In genomic region chr20:39042279-39043150, GRCh38 we compare ENCODE assay signal across 19 cellular contexts.
DNase-seq lines count a peak whose midpoint lies in the region; ATAC-seq and TF ChIP-seq lines count a peak whose summit lies in the region.
"Had no signal": no experiment of that assay in that cellular context is flagged by ENCODE, and none has a peak within 500 bp of the region (broad histone marks: within the 10 kb centered on the region; RNA-seq: fewer than 3 reads in every experiment).

No MANE protein-coding gene starts in this region.

- H2BK120ac ChIP-seq in neuronal stem cell (ENCODE audit: low read depth, low read length), result no peak overlapping the region

- in situ Hi-C loops in Caki2 (cut with HindIII; ENCODE audit: low pct_unique_long_range_greater_than_20kb, low sequenced_read_pairs), result no loop called here

- peaks cover 2% of the 10 kb centered on the region for H3K79me1 ChIP-seq in neuronal stem cell (ENCODE audit: low read depth, low read length)

- intact Hi-C loops in CD14-positive monocyte (cut with micrococcal nuclease), result loop anchor here in 1 of 2 donors (10.0 kb wide), 1 partner anchor 108 kb away; no protein-coding TSS in a partner anchor

- H3K9me3 Mint-ChIP-seq in CD14-positive monocyte, result no peaks in the 10 kb centered on the region
- H3K9me3 Mint-ChIP-seq: activated CD4-positive, alpha-beta T cell treated with anti-CD3 and anti-CD28 coated beads, Interleukin-2, amount 10 ng/mL, durations not matched to agents 7 days and 5 days; activated naive CD8-positive, alpha-beta T cell treated with anti-CD3 and anti-CD28 coated beads, Interleukin-2, amount 10 ng/mL, durations not matched to agents 7 days and 5 days had no signal

- no peak overlapping the region for H3K18ac ChIP-seq in neuronal stem cell (ENCODE audit: low read length)

- H4K91ac ChIP-seq in neuronal stem cell (ENCODE audit: low read depth, low read length, poor library complexity), result no peak overlapping the region

- H2BK15ac ChIP-seq in neuronal stem cell (ENCODE audit: low read length), result no peak overlapping the region

- H3K4ac ChIP-seq in neuronal stem cell (ENCODE audit: low read length), result no peak overlapping the region

- H3K27ac ChIP-seq in neuronal stem cell (replicated peaks; ENCODE audit: low read length), result no peak overlapping the region
- H3K27ac ChIP-seq: HL-60, thoracic aorta had no signal

- no peak overlapping the region for H4K8ac ChIP-seq in neuronal stem cell (ENCODE audit: low read depth, low read length)

- ATAC-seq in esophagus mucosa (peak; percentile 68), GM19463 (IDR thresholded peaks at IDR 0.05; ENCODE audit: unreplicated experiment) (no peak)

- no peak overlapping the region for H3K4me2 ChIP-seq in neuronal stem cell (ENCODE audit: insufficient read depth, low read length, poor library complexity, severe bottlenecking)

- no peaks in the 10 kb centered on the region for H3K4me1 Mint-ChIP-seq in CD14-positive monocyte
- H3K4me1 Mint-ChIP-seq: activated CD4-positive, alpha-beta T cell treated with anti-CD3 and anti-CD28 coated beads, Interleukin-2, amount 10 ng/mL, durations not matched to agents 7 days and 5 days; B cell had no signal

- no peak overlapping the region for H2BK5ac ChIP-seq in neuronal stem cell (ENCODE audit: low read length)

- no peak overlapping the region for H3K4me3 ChIP-seq in neuronal stem cell (ENCODE audit: low read length in 2 of 2)
- H3K4me3 ChIP-seq: thoracic aorta had no signal

- no CpG with 5 or more reads among the region's 15 CpGs for WGBS in neuronal stem cell (ENCODE audit: extremely low coverage in 2 of 2, insufficient read length in 2 of 2, insufficient replicate concordance in 1 of 2), 2 donors

- TF ChIP-seq CTCF in CD14-positive monocyte (IDR thresholded peaks at IDR 0.05), result no peak

- DNase-seq in Caki2 (ENCODE audit: low read depth) (peak; percentile 39), M059J (ENCODE audit: low read depth) (peak; percentile 79), neuronal stem cell (ENCODE audit: low spot score) (no peak), ecto neural progenitor cell (ENCODE audit: low spot score) (no peak), CD14-positive monocyte (ENCODE audit: low spot score) (no peak), OCI-M2 (lab: John Stamatoyannopoulos, UW; ENCODE audit: unreplicated experiment) (no peak)
- DNase-seq: activated CD4-positive, alpha-beta T cell treated with anti-CD3 and anti-CD28 coated beads, Interleukin-2, amount 10 ng/mL, durations not matched to agents 7 days and 5 days; activated naive CD8-positive, alpha-beta T cell treated with anti-CD3 and anti-CD28 coated beads, Interleukin-2, amount 10 ng/mL, durations not matched to agents 7 days and 5 days; KG1; NCI-H1092 treated with DMSO at 0.1 percent for 48 hours; NCI-H2107; NCI-H69; occipital lobe; stimulated activated CD4-positive, alpha-beta T cell treated with anti-CD3 and anti-CD28 coated beads, Interleukin-4, amount 100 ng/mL, for 24 hours had no signal

- H2AFZ ChIP-seq in neuronal stem cell (ENCODE audit: low read length), result no peak overlapping the region

- no peak overlapping the region for H2BK12ac ChIP-seq in neuronal stem cell (ENCODE audit: low read length)

- H3K23ac ChIP-seq in neuronal stem cell (ENCODE audit: low read depth, low read length, poor library complexity), result no peak overlapping the region

- H3K4me3 Mint-ChIP-seq in CD14-positive monocyte, result no peak overlapping the region
- H3K4me3 Mint-ChIP-seq: activated CD4-positive, alpha-beta T cell treated with anti-CD3 and anti-CD28 coated beads, Interleukin-2, amount 10 ng/mL, durations not matched to agents 7 days and 5 days; activated naive CD8-positive, alpha-beta T cell treated with anti-CD3 and anti-CD28 coated beads, Interleukin-2, amount 10 ng/mL, durations not matched to agents 7 days and 5 days; B cell had no signal

- H3K36me3 Mint-ChIP-seq in CD14-positive monocyte, result peaks cover 54 to 61% of the 10 kb centered on the region in 2 donors
- H3K36me3 Mint-ChIP-seq: activated naive CD8-positive, alpha-beta T cell treated with anti-CD3 and anti-CD28 coated beads, Interleukin-2, amount 10 ng/mL, durations not matched to agents 7 days and 5 days had no signal

- H3K4me1 ChIP-seq in neuronal stem cell (ENCODE audit: control insufficient read depth in 2 of 2, insufficient read depth in 1 of 2, low read depth in 1 of 2, low read length in 2 of 2), result no peaks in the 10 kb centered on the region

- peaks cover 0 to 4% of the 10 kb centered on the region in 2 donors for H3K9me3 ChIP-seq in neuronal stem cell (replicated peaks in 1 of 2; ENCODE audit: control insufficient read depth in 2 of 2, insufficient read depth in 1 of 2, low read depth in 1 of 2, low read length in 2 of 2)
- H3K9me3 ChIP-seq: thoracic aorta had no signal

- peak overlapping the region in 1 of 7 donors; percentile 14 for H3K27ac Mint-ChIP-seq in CD14-positive monocyte
- H3K27ac Mint-ChIP-seq: activated CD4-positive, alpha-beta T cell treated with anti-CD3 and anti-CD28 coated beads, Interleukin-2, amount 10 ng/mL, durations not matched to agents 7 days and 5 days; activated naive CD8-positive, alpha-beta T cell treated with anti-CD3 and anti-CD28 coated beads, Interleukin-2, amount 10 ng/mL, durations not matched to agents 7 days and 5 days; B cell had no signal

- no peaks in the 10 kb centered on the region for H3K27me3 Mint-ChIP-seq in CD14-positive monocyte (ENCODE audit: low read depth in 3 of 3)
- H3K27me3 Mint-ChIP-seq: activated CD4-positive, alpha-beta T cell treated with anti-CD3 and anti-CD28 coated beads, Interleukin-2, amount 10 ng/mL, durations not matched to agents 7 days and 5 days; activated naive CD8-positive, alpha-beta T cell treated with anti-CD3 and anti-CD28 coated beads, Interleukin-2, amount 10 ng/mL, durations not matched to agents 7 days and 5 days; B cell had no signal

- H3K14ac ChIP-seq in neuronal stem cell (ENCODE audit: low read length), result peak overlapping the region; percentile 42

- H3K9ac ChIP-seq in neuronal stem cell (ENCODE audit: low read depth, low read length, poor library complexity), result peak overlapping the region; percentile 0

- no peaks in the 10 kb centered on the region for H3K27me3 ChIP-seq in neuronal stem cell (ENCODE audit: control insufficient read depth in 3 of 3, insufficient read depth in 3 of 3, low read depth in 1 of 3, low read length in 3 of 3)

- peaks cover 18 to 45% of the 10 kb centered on the region in 2 donors for H3K36me3 ChIP-seq in neuronal stem cell (replicated peaks in 1 of 2; ENCODE audit: control insufficient read depth in 2 of 2, insufficient read depth in 2 of 2, low read length in 2 of 2)

- H2AK5ac ChIP-seq in neuronal stem cell (ENCODE audit: low read depth, low read length), result no peak overlapping the region

Comparison
In these comparisons a context has a peak if more than half of its experiments do, and no peak if none do; other contexts are left out.
1. DNase-seq: peak in Caki2 (single experiment) and M059J (single experiment); none in neuronal stem cell (single experiment), ecto neural progenitor cell (single experiment), CD14-positive monocyte (single experiment) and OCI-M2 (single experiment).